19 cellular contexts compared by ENCODE assay signal in genomic region chr20:5829241-5829809, GRCh38.
A peak's percentile ranks its signal among the peaks of the same experiment; 100 is the strongest.
DNase-seq lines count a peak whose midpoint lies in the region; ATAC-seq, FAIRE-seq and TF ChIP-seq lines count a peak whose summit lies in the region.
"Had no signal": no experiment of that assay in that cellular context is flagged by ENCODE, and none has a peak within 500 bp of the region (broad histone marks: within the 10 kb centered on the region; RNA-seq: fewer than 3 reads in every experiment).

No MANE protein-coding gene starts in this region.

- H3K27ac ChIP-seq in A549 = no peak overlapping the region
- H3K27ac ChIP-seq: BLaER1 treated with 17β-estradiol and CSF1 and Interleukin-3, amounts not matched to agents 10 nM and 100 nM; KMS-11 had no signal

- DNase-seq in A549 (ENCODE audit: low read depth in 1 of 2, low spot score in 1 of 2) (no peak), NCI-H1694 treated with DMSO at 0.1 percent for 48 hours (lab: John Stamatoyannopoulos, UW) (peak; percentile 54), NCI-H69 (lab: John Stamatoyannopoulos, UW) (peak; percentile 19), anterior cingulate cortex (lab: John Stamatoyannopoulos, UW) (no peak), amniotic stem cell (lab: John Stamatoyannopoulos, UW) (no peak)
- DNase-seq: 8988T; ACHN; Calu3; CD4-positive, CD25-positive, alpha-beta regulatory T cell; DMS53; GF-D8; GOT3; H9 had no signal

- FAIRE-seq in A549 (lab: Jason Lieb, UNC) = peak; percentile 28
- FAIRE-seq: HepG2, HTR-8/SVneo had no signal

- TF ChIP-seq EP300 in A549 (IDR thresholded peaks at IDR 0.05) = no peak

- 52% methylated on average over 3 of the region's 3 CpGs for WGBS in A549 (ENCODE audit: missing lambda C conversion rate)

- no peak for TF ChIP-seq CTCF in A549 (IDR thresholded peaks at IDR 0.05)

- H3K4me3 ChIP-seq in A549 = no peak overlapping the region
- H3K4me3 ChIP-seq: BLaER1 treated with 17β-estradiol and CSF1 and Interleukin-3, amounts not matched to agents 10 nM and 100 nM had no signal

- H3K4me2 ChIP-seq in A549 = no peak overlapping the region
- H3K4me2 ChIP-seq: BLaER1 treated with 17β-estradiol and CSF1 and Interleukin-3, amounts not matched to agents 10 nM and 100 nM; KMS-11 had no signal

- no peak for TF ChIP-seq RAD21 in A549 (conservative IDR thresholded peaks at IDR 0.05 in 1 of 2, IDR thresholded peaks at IDR 0.05 in 1 of 2)

- H3K9me3 ChIP-seq in A549 = no peaks in the 10 kb centered on the region

- ATAC-seq in A549 (no peak), SK-N-SH treated with all-trans-retinoic acid at 6 μM for 48 hours (peak; percentile 16; the same call in 1 of the 3 replicates), GM19397 (IDR thresholded peaks at IDR 0.05; ENCODE audit: unreplicated experiment) (no peak)
- ATAC-seq: HepG2 had no signal

- no peak for TF ChIP-seq POLR2A in A549 (IDR thresholded peaks at IDR 0.05; ENCODE audit: low read length)

- CTCF ChIA-PET in A549 (lab: Yijun Ruan, JAX) = no interaction called here

- H3K4me1 ChIP-seq in A549 = no peaks in the 10 kb centered on the region

- POLR2A ChIA-PET in A549 (lab: Yijun Ruan, JAX) = no interaction called here

TF ChIP-seq in A549, 52 proteins besides CTCF, POLR2A, EP300 and RAD21:
- TF ChIP-seq FOSL2 (IDR thresholded peaks at IDR 0.05) = no peak
- TF ChIP-seq FOSL2 (CRISPR knock-in tag; IDR thresholded peaks at IDR 0.05) = no peak
- no peak for TF ChIP-seq KDM1A (IDR thresholded peaks at IDR 0.05; ENCODE audit: low read depth)
- no peak for TF ChIP-seq MAX (IDR thresholded peaks at IDR 0.05)
- no peak for TF ChIP-seq MAZ (IDR thresholded peaks at IDR 0.05; ENCODE audit: borderline replicate concordance, low read depth, low read length)
- TF ChIP-seq SMC3 (IDR thresholded peaks at IDR 0.05) = no peak
- no peak for TF ChIP-seq CHD2 (IDR thresholded peaks at IDR 0.05; ENCODE audit: low read length, partially characterized antibody)
- no peak for TF ChIP-seq HES2 (IDR thresholded peaks at IDR 0.05)
- no peak for TF ChIP-seq EHMT2 (IDR thresholded peaks at IDR 0.05; ENCODE audit: low read depth)
- TF ChIP-seq BHLHE40 (IDR thresholded peaks at IDR 0.05; ENCODE audit: low read depth, low read length) = no peak
- no peak for TF ChIP-seq NPAS2 (CRISPR knock-in tag; IDR thresholded peaks at IDR 0.05; ENCODE audit: borderline replicate concordance)
- TF ChIP-seq ELK1 (IDR thresholded peaks at IDR 0.05; ENCODE audit: low read depth, low read length) = no peak
- TF ChIP-seq RCOR1 (IDR thresholded peaks at IDR 0.05; ENCODE audit: low read depth, low read length) = no peak
- no peak for TF ChIP-seq ZC3H11A (IDR thresholded peaks at IDR 0.05)

TF ChIP-seq in SK-N-SH treated with all-trans-retinoic acid at 6 μM for 48 hours, 23 proteins besides CTCF, POLR2A, EP300 and RAD21 (continues in another document):
- TF ChIP-seq ZNF8 (CRISPR knock-in tag; IDR thresholded peaks at IDR 0.05) (0 out of 2 replicates have a peak, but pooled peaks have one; percentile 7), ZNF565 (CRISPR knock-in tag; conservative IDR thresholded peaks at IDR 0.05; ENCODE audit: low read depth) (no peak), ZC3H10 (CRISPR knock-in tag; IDR thresholded peaks at IDR 0.05) (no peak; the same call in 1 of the 2 replicates), TCF4 (CRISPR knock-in tag; IDR thresholded peaks at IDR 0.05; ENCODE audit: borderline replicate concordance) (peak; percentile 90), RARB (CRISPR knock-in tag; IDR thresholded peaks at IDR 0.05) (no peak), TOX (CRISPR knock-in tag; IDR thresholded peaks at IDR 0.05; ENCODE audit: borderline replicate concordance) (no peak), GLIS3 (CRISPR knock-in tag; IDR thresholded peaks at IDR 0.05) (no peak), CREB5 (CRISPR knock-in tag; IDR thresholded peaks at IDR 0.05; ENCODE audit: low read depth) (no peak), ZFP3 (CRISPR knock-in tag; IDR thresholded peaks at IDR 0.05) (no peak), ZFP30 (CRISPR knock-in tag; IDR thresholded peaks at IDR 0.05) (no peak), SNAI2 (CRISPR knock-in tag; IDR thresholded peaks at IDR 0.05) (0 out of 2 replicates have a peak, but pooled peaks have one; percentile 61), CSDC2 (CRISPR knock-in tag; IDR thresholded peaks at IDR 0.05) (no peak), ESRRG (CRISPR knock-in tag; IDR thresholded peaks at IDR 0.05) (no peak), POU6F1 (CRISPR knock-in tag; IDR thresholded peaks at IDR 0.05; ENCODE audit: borderline replicate concordance, low read depth) (no peak), OSR1 (CRISPR knock-in tag; IDR thresholded peaks at IDR 0.05) (no peak), ZNF70 (CRISPR knock-in tag; IDR thresholded peaks at IDR 0.05) (no peak), ARNTL (CRISPR knock-in tag; IDR thresholded peaks at IDR 0.05; ENCODE audit: borderline replicate concordance, low read depth) (no peak), BACH2 (CRISPR knock-in tag; IDR thresholded peaks at IDR 0.05; ENCODE audit: borderline replicate concordance) (no peak), CSRNP3 (CRISPR knock-in tag; IDR thresholded peaks at IDR 0.05) (peak; percentile 80; the same call in 1 of the 2 replicates), TSHZ2 (CRISPR knock-in tag; IDR thresholded peaks at IDR 0.05) (peak; percentile 74)

Comparison
In these comparisons a context has a peak if more than half of its experiments do, and no peak if none do; other contexts are left out.
1. DNase-seq: peak in NCI-H1694 treated with DMSO at 0.1 percent for 48 hours (single experiment) and NCI-H69 (single experiment); none in A549 (0 of 2), anterior cingulate cortex (0 of 58) and amniotic stem cell (single experiment).